ENCODE assay signal across 1 cellular context in genomic region chr12:91871751-91872150, GRCh38.
TF ChIP-seq lines count a peak whose summit lies in the region.

No MANE protein-coding gene starts in this region.

TF ChIP-seq in HepG2, 621 proteins besides CTCF, POLR2A, EP300 and RAD21 (continued from another document):
- TF ChIP-seq ZNF318 (CRISPR knock-in tag; IDR thresholded peaks at IDR 0.05), result no peak
- TF ChIP-seq ZFX (CRISPR knock-in tag; IDR thresholded peaks at IDR 0.05; ENCODE audit: low read depth), result no peak
- no peak for TF ChIP-seq TARDBP (CRISPR knock-in tag; IDR thresholded peaks at IDR 0.05)
- TF ChIP-seq ZNF660 (CRISPR knock-in tag; IDR thresholded peaks at IDR 0.05; ENCODE audit: borderline replicate concordance, low read depth), result no peak
- no peak for TF ChIP-seq ATF6 (CRISPR knock-in tag; conservative IDR thresholded peaks at IDR 0.05)
- no peak for TF ChIP-seq GTF3A (CRISPR knock-in tag; conservative IDR thresholded peaks at IDR 0.05)
- TF ChIP-seq ZNF180 (CRISPR knock-in tag; IDR thresholded peaks at IDR 0.05; ENCODE audit: borderline replicate concordance, low read depth), result no peak
- no peak for TF ChIP-seq BORCS8-MEF2B (CRISPR knock-in tag; IDR thresholded peaks at IDR 0.05)
- no peak for TF ChIP-seq MBD4 (IDR thresholded peaks at IDR 0.05; ENCODE audit: borderline replicate concordance, low read length)
- TF ChIP-seq RAD51 (IDR thresholded peaks at IDR 0.05; ENCODE audit: borderline replicate concordance), result no peak
- TF ChIP-seq NCOA2 (CRISPR knock-in tag; IDR thresholded peaks at IDR 0.05), result no peak
TF ChIP-seq in HepG2: peak in this region for 0.
